9 cellular contexts compared by ENCODE assay signal in genomic region chr19:926595-927043, GRCh38. TPM values are rescaled to one million over a fixed set of nuclear protein-coding genes. Genes with fewer than 3 reads are reported as not detected.
A peak's percentile ranks its signal among the peaks of the same experiment; 100 is the strongest.
DNase-seq lines count a peak whose midpoint lies in the region; ATAC-seq, FAIRE-seq and TF ChIP-seq lines count a peak whose summit lies in the region.
"Had no signal": no experiment of that assay in that cellular context is flagged by ENCODE, and none has a peak within 500 bp of the region (broad histone marks: within the 10 kb centered on the region; RNA-seq: fewer than 3 reads in every experiment).

No MANE protein-coding gene starts in this region.

- under 1% methylated on average over 21 of the region's 35 CpGs for WGBS in A549 (ENCODE audit: missing lambda C conversion rate)

- H3K4me3 Mint-ChIP-seq in effector memory CD8-positive, alpha-beta T cell: peak overlapping the region; percentile 82 to 83

- no peak for FAIRE-seq in A549 (lab: Jason Lieb, UNC)
- FAIRE-seq: islet of Langerhans had no signal

- H3K27me3 ChIP-seq in SJSA1 (replicated peaks) (no peaks in the 10 kb centered on the region), upper lobe of right lung (no peaks in the 10 kb centered on the region)

- intact Hi-C loops in mucosa of descending colon (cut with DNase I, micrococcal nuclease) (loop anchor here in 1 of 2 donors (10.0 kb wide), 1 partner anchor 62 kb away; no protein-coding TSS in a partner anchor), upper lobe of right lung (cut with DNase I) (no loop called here), posterior cingulate gyrus (cut with DNase I) (loop anchor here (10.0 kb wide), 1 partner anchor 262 kb away; the partner anchor contains the start of gene RNF126)

- no peak for TF ChIP-seq EP300 in A549 (IDR thresholded peaks at IDR 0.05)

- TF ChIP-seq CTCF in A549 (IDR thresholded peaks at IDR 0.05) (no peak), mucosa of descending colon (IDR thresholded peaks at IDR 0.05) (no peak), upper lobe of right lung (IDR thresholded peaks at IDR 0.05) (no peak)

- H3K27me3 Mint-ChIP-seq in effector memory CD8-positive, alpha-beta T cell: no peaks in the 10 kb centered on the region

- H3K4me1 ChIP-seq in A549: peaks cover 21% of the 10 kb centered on the region; the same call in 2 of the 3 replicates
- peaks cover 9% of the 10 kb centered on the region for H3K4me1 ChIP-seq in SJSA1 (replicated peaks)
- H3K4me1 ChIP-seq in mucosa of descending colon (ENCODE audit: low read depth): peaks cover 6% of the 10 kb centered on the region
- H3K4me1 ChIP-seq in upper lobe of right lung: peaks cover 8% of the 10 kb centered on the region

- no peak for TF ChIP-seq POLR2A in A549 (IDR thresholded peaks at IDR 0.05; ENCODE audit: low read length)
- peak; percentile 52 for TF ChIP-seq POLR2A in GM18526 (IDR thresholded peaks at IDR 0.05; ENCODE audit: extremely low read depth, insufficient read length)

- peaks cover 7% of the 10 kb centered on the region for H3K36me3 Mint-ChIP-seq in effector memory CD8-positive, alpha-beta T cell (ENCODE audit: insufficient read depth)

- H3K4me1 Mint-ChIP-seq in effector memory CD8-positive, alpha-beta T cell (ENCODE audit: low read depth in 2 of 2): peaks cover 3% of the 10 kb centered on the region in 2 donors

- POLR2A ChIA-PET in A549 (lab: Yijun Ruan, JAX): interaction anchor here (0.7 kb wide), 1 partner anchor 203 kb away, joined by 8 read pairs; no protein-coding TSS in a partner anchor

- H3K9me3 Mint-ChIP-seq in effector memory CD8-positive, alpha-beta T cell: no peaks in the 10 kb centered on the region

- ATAC-seq in A549 (no peak), mucosa of descending colon (peak; percentile 20), upper lobe of right lung (peak; percentile 4)
- ATAC-seq in effector memory CD8-positive, alpha-beta T cell (replicated peaks): no peak

- H3K9me3 ChIP-seq in A549 (no peaks in the 10 kb centered on the region), SJSA1 (replicated peaks) (no peaks in the 10 kb centered on the region; the same call in 1 of the 2 replicates), mucosa of descending colon (no peaks in the 10 kb centered on the region), upper lobe of right lung (no peaks in the 10 kb centered on the region)

- H3K36me3 ChIP-seq in SJSA1 (peaks cover 7% of the 10 kb centered on the region), mucosa of descending colon (ENCODE audit: low read depth) (no peaks in the 10 kb centered on the region), upper lobe of right lung (peaks cover 8% of the 10 kb centered on the region)

- H3K27ac Mint-ChIP-seq in effector memory CD8-positive, alpha-beta T cell: peak overlapping the region; percentile 10 to 38

- H3K4me3 ChIP-seq in A549 (peak overlapping the region; percentile 91), SJSA1 (peak overlapping the region; percentile 90), mucosa of descending colon (peak overlapping the region; percentile 74), upper lobe of right lung (peak overlapping the region; percentile 91)

- TF ChIP-seq RAD21 in A549 (conservative IDR thresholded peaks at IDR 0.05 in 1 of 2, IDR thresholded peaks at IDR 0.05 in 1 of 2): no peak

- DNase-seq in A549 (ENCODE audit: low read depth in 1 of 2, low spot score in 1 of 2) (peak in 1 of 2 experiments; percentile 48), SJSA1 (ENCODE audit: low read depth in 1 of 2, low spot score in 2 of 2) (peak; percentile 37 to 50), mucosa of descending colon (peak in 2 of 3 donors; percentile 71 to 78), upper lobe of right lung (peak; percentile 85), posterior cingulate gyrus (no peak), SW480 (ENCODE audit: low spot score) (no peak)
- no peak for DNase-seq in effector memory CD8-positive, alpha-beta T cell

- H3K27ac ChIP-seq in A549 (peak overlapping the region; percentile 99 to 100), SJSA1 (no peak overlapping the region), upper lobe of right lung (peak overlapping the region; percentile 77)

- CTCF ChIA-PET in A549 (lab: Yijun Ruan, JAX): no interaction called here

- peak overlapping the region; percentile 99 for H3K4me2 ChIP-seq in A549

TF ChIP-seq in A549, 52 proteins besides CTCF, POLR2A, EP300 and RAD21 (continues in another document):
- no peak for TF ChIP-seq BHLHE40 (IDR thresholded peaks at IDR 0.05; ENCODE audit: low read depth, low read length)
- no peak for TF ChIP-seq CHD2 (IDR thresholded peaks at IDR 0.05; ENCODE audit: low read length, partially characterized antibody)
- TF ChIP-seq FOXS1 (CRISPR knock-in tag; IDR thresholded peaks at IDR 0.05): no peak
- no peak for TF ChIP-seq HDAC2 (IDR thresholded peaks at IDR 0.05)
- no peak for TF ChIP-seq TFCP2L1 (CRISPR knock-in tag; IDR thresholded peaks at IDR 0.05)
- TF ChIP-seq PBX3 (IDR thresholded peaks at IDR 0.05): no peak
- TF ChIP-seq ELK1 (IDR thresholded peaks at IDR 0.05; ENCODE audit: low read depth, low read length): no peak
- no peak for TF ChIP-seq CEBPB (IDR thresholded peaks at IDR 0.05)
- TF ChIP-seq RFX5 (IDR thresholded peaks at IDR 0.05): no peak
- TF ChIP-seq EHMT2 (IDR thresholded peaks at IDR 0.05; ENCODE audit: low read depth): no peak

RNA-seq across cellular contexts. Expression of gene ARID3A, which starts 0.8 kb away (rescaled TPM):
- polyA plus RNA-seq in A549 (2011; rRNA removed) (3.3 and 3.4 TPM in 2 replicates), A549 (2017; fragmentation: RNase III; extraction: RNeasy Plus Mini Kit Qiagen cat#74134 plus additional on column Dnase treatment) (4.6 to 6.1 TPM (median 5.4 TPM) in 3 replicates)
- 9.0 and 11.2 TPM in 2 replicates for polyA plus RNA-seq in A549 (2012; cell fraction: cytosol; rRNA removed)
- polyA plus RNA-seq in A549 (2012; cell fraction: nucleus; rRNA removed): 8.5 and 17.6 TPM in 2 replicates
- polyA minus RNA-seq in A549 (2011; rRNA and poly(A)+ RNA removed): 11.5 and 12.7 TPM in 2 replicates
- 4.2 and 8.1 TPM in 2 replicates for total RNA-seq in SJSA1 (2014; rRNA removed; shearing (Covaris generic))
- total RNA-seq in mucosa of descending colon (10 to 100 TPM; 10.1 to 16.0 (median 14.5) TPM), upper lobe of right lung (16.1 TPM)

RNA-seq across cellular contexts. Expression of gene KISS1R, which starts 9.5 kb away (rescaled TPM):
- polyA plus RNA-seq in A549 (2011; rRNA removed) (0.05 and 0.14 TPM in 2 replicates), A549 (2017; fragmentation: RNase III; extraction: RNeasy Plus Mini Kit Qiagen cat#74134 plus additional on column Dnase treatment) (0.18 to 0.79 TPM (median 0.38 TPM) in 3 replicates)
- 0.46 and 0.93 TPM in 2 replicates for polyA plus RNA-seq in A549 (2012; cell fraction: cytosol; rRNA removed)
- polyA plus RNA-seq in A549 (2012; cell fraction: nucleus; rRNA removed): 1.2 and 2.9 TPM in 2 replicates
- polyA minus RNA-seq in A549 (2011; rRNA and poly(A)+ RNA removed): not detected in 2 replicates
- total RNA-seq in SJSA1 (2014; rRNA removed; shearing (Covaris generic)): not detected in 2 replicates
- total RNA-seq in mucosa of descending colon (not detected), upper lobe of right lung (not detected)

RNA-seq across cellular contexts. Expression of gene R3HDM4, which starts 13.6 kb away (rescaled TPM):
- polyA plus RNA-seq in A549 (2011; rRNA removed) (16.9 and 22.7 TPM in 2 replicates), A549 (2017; fragmentation: RNase III; extraction: RNeasy Plus Mini Kit Qiagen cat#74134 plus additional on column Dnase treatment) (18.8 to 24.8 TPM (median 20.7 TPM) in 3 replicates)
- polyA plus RNA-seq in A549 (2012; cell fraction: cytosol; rRNA removed): 23.1 and 33.7 TPM in 2 replicates
- 51.5 and 54.5 TPM in 2 replicates for polyA plus RNA-seq in A549 (2012; cell fraction: nucleus; rRNA removed)
- 15.0 and 15.1 TPM in 2 replicates for polyA minus RNA-seq in A549 (2011; rRNA and poly(A)+ RNA removed)
- total RNA-seq in SJSA1 (2014; rRNA removed; shearing (Covaris generic)): 23.9 and 38.2 TPM in 2 replicates
- total RNA-seq in mucosa of descending colon (10 to 100 TPM; 52.6 to 62.6 (median 54.8) TPM), upper lobe of right lung (50.7 TPM)

RNA-seq across cellular contexts. Expression of gene RNU6-9, which starts 33.3 kb away (rescaled TPM):
- polyA plus RNA-seq in A549 (2011; rRNA removed) (not detected in 2 replicates), A549 (2017; fragmentation: RNase III; extraction: RNeasy Plus Mini Kit Qiagen cat#74134 plus additional on column Dnase treatment) (not detected in 3 replicates)
- polyA plus RNA-seq in A549 (2012; cell fraction: cytosol; rRNA removed): not detected in 2 replicates
- not detected in 2 replicates for polyA plus RNA-seq in A549 (2012; cell fraction: nucleus; rRNA removed)
- polyA minus RNA-seq in A549 (2011; rRNA and poly(A)+ RNA removed): under 0.01 TPM in 1 of 2 replicates, not detected in the other
- not detected in 2 replicates for total RNA-seq in SJSA1 (2014; rRNA removed; shearing (Covaris generic))
- total RNA-seq in mucosa of descending colon (not detected), upper lobe of right lung (not detected)

RNA-seq across cellular contexts. Expression of gene MED16, which starts 33.6 kb away (rescaled TPM):
- polyA plus RNA-seq in A549 (2011; rRNA removed) (8.0 TPM in 2 replicates), A549 (2017; fragmentation: RNase III; extraction: RNeasy Plus Mini Kit Qiagen cat#74134 plus additional on column Dnase treatment) (11.9 to 13.9 TPM (median 12.7 TPM) in 3 replicates)
- 17.6 and 22.7 TPM in 2 replicates for polyA plus RNA-seq in A549 (2012; cell fraction: cytosol; rRNA removed)
- 32.2 and 54.4 TPM in 2 replicates for polyA plus RNA-seq in A549 (2012; cell fraction: nucleus; rRNA removed)
- polyA minus RNA-seq in A549 (2011; rRNA and poly(A)+ RNA removed): 8.8 and 17.6 TPM in 2 replicates
- 17.2 and 18.7 TPM in 2 replicates for total RNA-seq in SJSA1 (2014; rRNA removed; shearing (Covaris generic))
- total RNA-seq in mucosa of descending colon (10 to 100 TPM; 53.4 to 77.4 (median 61.4) TPM), upper lobe of right lung (51.8 TPM)

Comparison
In these comparisons a context has a peak if more than half of its experiments do, and no peak if none do; other contexts are left out.
1. ATAC-seq: peak in mucosa of descending colon (single experiment) and upper lobe of right lung (single experiment); none in A549 (0 of 2) and effector memory CD8-positive, alpha-beta T cell (single experiment).
2. DNase-seq: peak in SJSA1 (2 of 2), mucosa of descending colon (2 of 3) and upper lobe of right lung (single experiment); none in effector memory CD8-positive, alpha-beta T cell (0 of 3), posterior cingulate gyrus (0 of 10) and SW480 (single experiment).
3. Peak in every context shown above with its lines, with median percentiles within 50 percentile points of each other: H3K4me3 ChIP-seq.